Comparison of ENCODE assay signal across 20 cellular contexts in the genomic region with DNA sequence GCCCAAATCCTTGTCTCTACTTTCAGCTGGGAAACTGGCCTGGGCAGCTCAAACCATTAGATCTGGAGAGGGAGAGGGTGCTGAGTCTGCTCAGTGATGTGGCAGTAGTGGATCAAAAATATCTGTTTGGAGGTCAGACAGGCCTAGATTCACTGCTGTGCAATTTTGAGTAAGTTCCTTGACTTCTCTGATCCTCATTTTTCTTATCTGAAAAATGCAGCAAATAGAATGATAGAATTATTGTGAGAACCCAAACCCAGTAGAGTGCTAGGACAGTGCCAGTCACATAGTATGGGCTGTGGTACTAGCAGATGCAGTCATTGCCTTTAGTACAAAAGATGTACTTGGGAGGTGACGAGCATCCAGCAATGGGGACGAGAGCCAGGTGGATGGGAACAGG. TPM values are rescaled to one million over a fixed set of nuclear protein-coding genes. Genes with fewer than 3 reads are reported as not detected.
DNase-seq lines count a peak whose midpoint lies in the region; TF ChIP-seq lines count a peak whose summit lies in the region.
"Had no signal": no experiment of that assay in that cellular context is flagged by ENCODE, and none has a peak within 500 bp of the region (broad histone marks: within the 10 kb centered on the region; RNA-seq: fewer than 3 reads in every experiment).

No MANE protein-coding gene starts in this region.

- POLR2A ChIA-PET in MCF 10A (lab: Yijun Ruan, JAX): interaction anchor here (5.1 to 5.9 kb wide), 2 partner anchors 9 to 14 kb away, joined by 43 to 53 read pairs; no protein-coding TSS in a partner anchor

- DNase-seq in MCF 10A (ENCODE audit: unreplicated experiment) (no peak), breast epithelium (ENCODE audit: low spot score in 2 of 2) (no peak), osteoblast (ENCODE audit: insufficient read length, low spot score, missing footprints) (no peak), OCI-M2 (lab: John Stamatoyannopoulos, UW; ENCODE audit: unreplicated experiment) (no peak), tibial artery (no peak), NCI-H1417 (lab: John Stamatoyannopoulos, UW) (no peak)
- DNase-seq in activated effector memory CD4-positive, alpha-beta T cell treated with anti-CD3 and anti-CD28 coated beads, Interleukin-2, amount 50 U/mL, for 16 hours: no peak
- DNase-seq: 8988T; Caco-2; DMS79; NCI-H1048; NCI-H2107; NCI-H345; NK-92 treated with Interleukin-12 subunit alpha and Interleukin-12 subunit beta, amount 100 ng/mL, for 24 hours; PC-9; SK-N-SH had no signal

- H3K4me1 ChIP-seq in breast epithelium: no peaks in the 10 kb centered on the region
- peaks cover 24% of the 10 kb centered on the region for H3K4me1 ChIP-seq in osteoblast (ENCODE audit: insufficient read depth, low read length)
- no peaks in the 10 kb centered on the region for H3K4me1 ChIP-seq in tibial artery
- H3K4me1 ChIP-seq: HAP-1 had no signal

- H3K9me3 ChIP-seq in breast epithelium (no peaks in the 10 kb centered on the region), osteoblast (ENCODE audit: low read depth, low read length) (no peaks in the 10 kb centered on the region), tibial artery (no peaks in the 10 kb centered on the region)
- H3K9me3 ChIP-seq: Caco-2, HAP-1, SK-N-SH had no signal

- H3K27me3 Mint-ChIP-seq in MCF 10A (ENCODE audit: insufficient read depth, unreplicated experiment): no peaks in the 10 kb centered on the region
- peaks cover 2% of the 10 kb centered on the region for H3K27me3 Mint-ChIP-seq in dendritic cell treated with granulocyte-macrophage colony-stimulating factor and Interleukin-4, amounts not matched to agents 40 ng/mL and 50 ng/mL, for 4 days

- no TSS peak for BruUV-seq in MCF 10A (replicated peaks; lab: Mats Ljungman, UMichigan)

- intact Hi-C loops in MCF 10A (cut with micrococcal nuclease) (loop anchor here (10.0 kb wide), 1 partner anchor 483 kb away; no protein-coding TSS in a partner anchor), breast epithelium (cut with DNase I; ENCODE audit: low total_unique reads) (loop anchor here (10.0 kb wide), 1 partner anchor 193 kb away; no protein-coding TSS in a partner anchor), tibial artery (cut with DNase I; ENCODE audit: low total_unique reads) (no loop called here)
- intact Hi-C loops in dendritic cell treated with granulocyte-macrophage colony-stimulating factor and Interleukin-4, amounts not matched to agents 40 ng/mL and 50 ng/mL, for 4 days (cut with micrococcal nuclease): loop anchor here (10.0 kb wide), 1 partner anchor 333 kb away; a partner anchor contains a TSS

- H3K4me3 ChIP-seq in breast epithelium (no peak overlapping the region), osteoblast (ENCODE audit: insufficient read depth, low read length) (no peak overlapping the region), tibial artery (no peak overlapping the region)
- H3K4me3 ChIP-seq: HAP-1, PC-9 had no signal

- H3K27me3 ChIP-seq in breast epithelium (no peaks in the 10 kb centered on the region), osteoblast (ENCODE audit: insufficient read depth, low read length) (no peaks in the 10 kb centered on the region), tibial artery (no peaks in the 10 kb centered on the region)

- H4K20me1 ChIP-seq in osteoblast (ENCODE audit: insufficient read depth, low read length): no peaks in the 10 kb centered on the region

- H3K4me2 ChIP-seq in osteoblast (ENCODE audit: insufficient read depth, low read length): no peak overlapping the region
- H3K4me2 ChIP-seq: PC-9 had no signal

- H3K79me2 ChIP-seq in osteoblast (ENCODE audit: insufficient read depth, low read length): no peaks in the 10 kb centered on the region

- TF ChIP-seq CTCF in MCF 10A (IDR thresholded peaks at IDR 0.05; ENCODE audit: unreplicated experiment) (no peak), breast epithelium (IDR thresholded peaks at IDR 0.05) (no peak), osteoblast (IDR thresholded peaks at IDR 0.05; ENCODE audit: extremely low read depth, low read depth, low read length) (no peak), tibial artery (IDR thresholded peaks at IDR 0.05) (no peak)

- CTCF ChIA-PET in MCF 10A (lab: Yijun Ruan, JAX): interaction anchor here (0.6 to 6.8 kb wide), 2 partner anchors 11 to 103 kb away, joined by 4 to 101 read pairs; no protein-coding TSS in a partner anchor

- H3K27ac Mint-ChIP-seq in MCF 10A (ENCODE audit: low read depth, unreplicated experiment): peak overlapping the region; percentile 90
- peak overlapping the region; percentile 12 for H3K27ac Mint-ChIP-seq in dendritic cell treated with granulocyte-macrophage colony-stimulating factor and Interleukin-4, amounts not matched to agents 40 ng/mL and 50 ng/mL, for 4 days

- H3K36me3 ChIP-seq in breast epithelium (no peaks in the 10 kb centered on the region), osteoblast (ENCODE audit: insufficient read depth, low read length) (no peaks in the 10 kb centered on the region), tibial artery (peaks cover 16 to 55% (median 44%) of the 10 kb centered on the region in 3 donors)
- H3K36me3 ChIP-seq: HAP-1 had no signal

- H3K36me3 Mint-ChIP-seq in MCF 10A (ENCODE audit: insufficient read depth, unreplicated experiment): peaks cover 14% of the 10 kb centered on the region
- H3K36me3 Mint-ChIP-seq in dendritic cell treated with granulocyte-macrophage colony-stimulating factor and Interleukin-4, amounts not matched to agents 40 ng/mL and 50 ng/mL, for 4 days (ENCODE audit: low read depth): no peaks in the 10 kb centered on the region

- no peak overlapping the region for H3K27ac ChIP-seq in breast epithelium
- H3K27ac ChIP-seq in osteoblast (ENCODE audit: low read depth, low read length): peak overlapping the region; percentile 82
- H3K27ac ChIP-seq in tibial artery: no peak overlapping the region
- H3K27ac ChIP-seq: C4-2B, PC-9 had no signal

- TF ChIP-seq POLR2A in breast epithelium (IDR thresholded peaks at IDR 0.05): no peak

- H3K4me1 Mint-ChIP-seq in MCF 10A (ENCODE audit: insufficient read depth, unreplicated experiment): peaks cover 44% of the 10 kb centered on the region
- H3K4me1 Mint-ChIP-seq in dendritic cell treated with granulocyte-macrophage colony-stimulating factor and Interleukin-4, amounts not matched to agents 40 ng/mL and 50 ng/mL, for 4 days (ENCODE audit: low read depth): peaks cover 25% of the 10 kb centered on the region

- no peak overlapping the region for H3K4me3 Mint-ChIP-seq in MCF 10A (ENCODE audit: unreplicated experiment)
- no peak overlapping the region for H3K4me3 Mint-ChIP-seq in dendritic cell treated with granulocyte-macrophage colony-stimulating factor and Interleukin-4, amounts not matched to agents 40 ng/mL and 50 ng/mL, for 4 days

- H2AFZ ChIP-seq in osteoblast (ENCODE audit: low read length): no peak overlapping the region
- H2AFZ ChIP-seq: PC-9 had no signal

- H3K9me3 Mint-ChIP-seq in MCF 10A (ENCODE audit: unreplicated experiment): no peaks in the 10 kb centered on the region
- no peaks in the 10 kb centered on the region for H3K9me3 Mint-ChIP-seq in dendritic cell treated with granulocyte-macrophage colony-stimulating factor and Interleukin-4, amounts not matched to agents 40 ng/mL and 50 ng/mL, for 4 days

RNA-seq across cellular contexts. Expression of a gene that starts 50.2 kb away (rescaled TPM):
- total RNA-seq in MCF 10A (2022) (3.9 and 5.1 TPM in 2 replicates), breast epithelium (10 to 100 TPM in 2 of 3 donors, 1 to 10 TPM in 1; 5.3 to 54.4 (median 29.2) TPM), osteoblast (0.72 and 0.88 TPM in 2 replicates)
- total RNA-seq: G401 had no signal
